24 cellular contexts compared by ENCODE assay signal in genomic region chr5:170960567-170960966, GRCh38.
"Had no signal": no experiment of that assay in that cellular context is flagged by ENCODE, and none has a peak within 500 bp of the region (broad histone marks: within the 10 kb centered on the region; RNA-seq: fewer than 3 reads in every experiment).

No MANE protein-coding gene starts in this region.

- FAIRE-seq: astrocyte, pancreas had no signal

- DNase-seq: activated CD4-positive, alpha-beta T cell treated with anti-CD3 and anti-CD28 coated beads for 1 hour; activated CD4-positive, alpha-beta T cell treated with anti-CD3 and anti-CD28 coated beads, Interleukin-2, amount 50 U/mL, for 1 hour; activated gamma-delta T cell treated with Interleukin-2 at 50 U/mL for 16 hours; activated T-cell treated with anti-CD3 and anti-CD28 coated beads, Interleukin-2, amount 50 U/mL, for 1 hour; endodermal cell; head of caudate nucleus; hypothalamus; islet precursor cell; left colon; pancreas; psoas muscle; stimulated activated CD4-positive, alpha-beta T cell treated with anti-CD3 and anti-CD28 coated beads, Interleukin-1b, Interleukin-23, amount 100 ng/mL, for 48 hours; stimulated activated naive CD8-positive, alpha-beta T cell treated with anti-CD3 and anti-CD28 coated beads, Interleukin-15, amount 100 ng/mL, for 72 hours; T-helper 9 cell; tibial artery had no signal

- H3K9me3 ChIP-seq: breast epithelium, gastroesophageal sphincter, neutrophil, pancreas, psoas muscle, right atrium auricular region, tibial artery had no signal

- H3K27me3 Mint-ChIP-seq: memory B cell; stimulated activated naive CD8-positive, alpha-beta T cell treated with anti-CD3 and anti-CD28 coated beads, Interleukin-15, amount 100 ng/mL, for 72 hours had no signal

- H3K4me1 Mint-ChIP-seq: endodermal cell; memory B cell; stimulated activated naive CD8-positive, alpha-beta T cell treated with anti-CD3 and anti-CD28 coated beads, Interleukin-15, amount 100 ng/mL, for 72 hours had no signal

- H3K27ac Mint-ChIP-seq: activated naive CD4-positive, alpha-beta T cell treated with anti-CD3 and anti-CD28 coated beads, Interleukin-2, amount 50 U/mL, for 72 hours; endodermal cell; memory B cell; nephron had no signal

- H3K27ac ChIP-seq: breast epithelium, coronary artery, gastroesophageal sphincter, neutrophil, pancreas, psoas muscle, right atrium auricular region, tibial artery had no signal

- H3K4me1 ChIP-seq: breast epithelium, gastroesophageal sphincter, pancreas, psoas muscle, right atrium auricular region had no signal

- H3K4me3 ChIP-seq: breast epithelium, coronary artery, gastroesophageal sphincter, pancreas, psoas muscle, right atrium auricular region, tibial artery had no signal

- H3K9me3 Mint-ChIP-seq: memory B cell; nephron; stimulated activated naive CD8-positive, alpha-beta T cell treated with anti-CD3 and anti-CD28 coated beads, Interleukin-15, amount 100 ng/mL, for 72 hours had no signal

- H3K36me3 Mint-ChIP-seq: activated naive CD4-positive, alpha-beta T cell treated with anti-CD3 and anti-CD28 coated beads, Interleukin-2, amount 50 U/mL, for 72 hours; memory B cell had no signal

- H3K27me3 ChIP-seq: breast epithelium, gastroesophageal sphincter, neutrophil, pancreas, right atrium auricular region, tibial artery had no signal

- ATAC-seq: activated naive CD4-positive, alpha-beta T cell treated with anti-CD3 and anti-CD28 coated beads, Interleukin-2, amount 50 U/mL, for 72 hours; gastroesophageal sphincter; left colon; pancreas; psoas muscle; stimulated activated naive CD8-positive, alpha-beta T cell treated with anti-CD3 and anti-CD28 coated beads, Interleukin-15, amount 100 ng/mL, for 72 hours had no signal

- H3K36me3 ChIP-seq: breast epithelium, gastroesophageal sphincter, neutrophil, pancreas, right atrium auricular region, tibial artery had no signal

- H3K4me3 Mint-ChIP-seq: endodermal cell; memory B cell; nephron; stimulated activated naive CD8-positive, alpha-beta T cell treated with anti-CD3 and anti-CD28 coated beads, Interleukin-15, amount 100 ng/mL, for 72 hours had no signal
